1 cellular context compared by ENCODE assay signal in the genomic region with DNA sequence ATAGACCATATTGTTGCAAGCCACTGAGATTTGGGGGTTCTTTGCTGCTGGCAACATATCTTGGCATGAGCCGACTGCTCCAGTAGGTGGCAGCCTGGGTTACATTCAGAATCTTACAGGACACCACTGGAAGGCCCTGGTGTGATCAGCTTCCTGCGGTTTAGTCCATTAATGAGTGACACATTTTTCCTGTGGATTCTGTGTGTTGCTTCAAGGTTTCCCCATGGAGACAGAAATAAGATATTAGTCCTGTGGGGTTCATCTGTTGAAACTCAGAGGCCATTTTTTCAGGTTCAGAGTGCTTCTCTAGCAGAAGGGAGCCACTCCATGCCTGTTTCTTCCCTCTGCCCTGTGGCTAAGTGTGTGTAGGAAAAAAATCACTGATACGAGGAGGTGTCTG.
TF ChIP-seq lines count a peak whose summit lies in the region.

No MANE protein-coding gene starts in this region.

TF ChIP-seq in WTC11, 78 proteins besides CTCF, POLR2A, EP300 and RAD21 (continued from another document):
- TF ChIP-seq OVOL2 (CRISPR knock-in tag; IDR thresholded peaks at IDR 0.05; ENCODE audit: borderline replicate concordance): no peak
- no peak for TF ChIP-seq NR3C1 (CRISPR knock-in tag; conservative IDR thresholded peaks at IDR 0.05; ENCODE audit: low read depth)
- TF ChIP-seq HMGA2 (CRISPR knock-in tag; IDR thresholded peaks at IDR 0.05): no peak
- no peak for TF ChIP-seq KAT7 (CRISPR knock-in tag; IDR thresholded peaks at IDR 0.05; ENCODE audit: borderline replicate concordance)
- no peak for TF ChIP-seq ETV6 (CRISPR knock-in tag; IDR thresholded peaks at IDR 0.05)
- TF ChIP-seq PREB (CRISPR knock-in tag; IDR thresholded peaks at IDR 0.05; ENCODE audit: borderline replicate concordance): no peak
- no peak for TF ChIP-seq CREM (CRISPR knock-in tag; IDR thresholded peaks at IDR 0.05)
- TF ChIP-seq TP53 (CRISPR knock-in tag; IDR thresholded peaks at IDR 0.05): no peak
TF ChIP-seq in WTC11: peak in this region for 0.
